In genomic region chr6:125421853-125422252, GRCh38 we compare ENCODE assay signal across 10 cellular contexts.
DNase-seq lines count a peak whose midpoint lies in the region; ATAC-seq and TF ChIP-seq lines count a peak whose summit lies in the region.
"Had no signal": no experiment of that assay in that cellular context is flagged by ENCODE, and none has a peak within 500 bp of the region (broad histone marks: within the 10 kb centered on the region; RNA-seq: fewer than 3 reads in every experiment).

No MANE protein-coding gene starts in this region.

- intact Hi-C loops in head of caudate nucleus (cut with DNase I): no loop called here

- H3K9ac ChIP-seq in trophoblast cell (ENCODE audit: low read length): no peak overlapping the region

- H3K79me1 ChIP-seq in trophoblast cell (ENCODE audit: low read length): peaks cover 5% of the 10 kb centered on the region

- H3K36me3 ChIP-seq in GM23338 (ENCODE audit: insufficient read depth) (no peaks in the 10 kb centered on the region), SJSA1 (no peaks in the 10 kb centered on the region), trophoblast cell (ENCODE audit: control insufficient read depth in 1 of 2, insufficient read depth in 2 of 2, low read length in 2 of 2) (no peaks in the 10 kb centered on the region)
- H3K36me3 ChIP-seq: neutrophil had no signal

- TF ChIP-seq CTCF in GM23338 (conservative IDR thresholded peaks at IDR 0.05; ENCODE audit: low read depth in 2 of 2) (no peak), GM20000 (IDR thresholded peaks at IDR 0.05; ENCODE audit: extremely low read depth, missing control alignments) (no peak)

- H3K27me3 ChIP-seq in GM23338 (ENCODE audit: insufficient read depth) (no peaks in the 10 kb centered on the region), SJSA1 (replicated peaks) (no peaks in the 10 kb centered on the region), trophoblast cell (ENCODE audit: insufficient read depth, low read length) (no peaks in the 10 kb centered on the region)
- H3K27me3 ChIP-seq: neutrophil had no signal

- H3K4me2 ChIP-seq in GM23338: peak overlapping the region; percentile 42
- H3K4me2 ChIP-seq in trophoblast cell (ENCODE audit: low read length): no peak overlapping the region

- no peak overlapping the region for H4K91ac ChIP-seq in trophoblast cell (ENCODE audit: low read depth, low read length)

- H2AK5ac ChIP-seq in trophoblast cell (ENCODE audit: low read length): no peak overlapping the region

- H3K4ac ChIP-seq in trophoblast cell (ENCODE audit: low read depth, low read length): no peak overlapping the region

- H2AFZ ChIP-seq in GM23338 (peak overlapping the region; percentile 49; the same call in 1 of the 2 replicates), trophoblast cell (ENCODE audit: insufficient read depth, low read length, poor library complexity) (peak overlapping the region; percentile 47)

- no peak overlapping the region for H2BK5ac ChIP-seq in trophoblast cell (ENCODE audit: low read depth, low read length, poor library complexity)

- H3K4me3 Mint-ChIP-seq in GM23338 (peak overlapping the region; percentile 37), T-helper 17 cell (no peak overlapping the region)

- H3K27ac Mint-ChIP-seq in GM23338: peak overlapping the region; percentile 82
- no peak overlapping the region for H3K27ac Mint-ChIP-seq in T-helper 17 cell

- peaks cover 8% of the 10 kb centered on the region for H3K27me3 Mint-ChIP-seq in GM23338 (ENCODE audit: insufficient read depth, low read depth, poor library complexity)
- no peaks in the 10 kb centered on the region for H3K27me3 Mint-ChIP-seq in T-helper 17 cell

- H3K79me2 ChIP-seq in GM23338 (replicated peaks; ENCODE audit: insufficient read depth) (no peaks in the 10 kb centered on the region), trophoblast cell (ENCODE audit: control insufficient read depth, insufficient read depth, low read length, poor library complexity) (no peaks in the 10 kb centered on the region)

- WGBS in trophoblast cell (ENCODE audit: extremely low coverage, insufficient coverage, insufficient read length): no CpG with 5 or more reads among the region's 9 CpGs

- no peak overlapping the region for H4K12ac ChIP-seq in trophoblast cell (ENCODE audit: low read depth, low read length)

- H3K18ac ChIP-seq in trophoblast cell (ENCODE audit: low read length): no peak overlapping the region

- H3K9me3 ChIP-seq in SJSA1 (replicated peaks) (no peaks in the 10 kb centered on the region), trophoblast cell (ENCODE audit: insufficient read depth, low read depth, low read length) (no peaks in the 10 kb centered on the region), T-helper 17 cell (ENCODE audit: control insufficient read depth, low read length, poor library complexity, severe bottlenecking) (no peaks in the 10 kb centered on the region)
- H3K9me3 ChIP-seq: neutrophil had no signal

- peak overlapping the region; percentile 15; the same call in 1 of the 2 replicates for H3K4me3 ChIP-seq in GM23338
- H3K4me3 ChIP-seq in SJSA1: no peak overlapping the region
- H3K4me3 ChIP-seq in trophoblast cell (ENCODE audit: low read depth, low read length): no peak overlapping the region
- H3K4me3 ChIP-seq: SK-N-MC had no signal

- H3F3A ChIP-seq in GM23338 (replicated peaks; ENCODE audit: low read depth): peaks cover 4% of the 10 kb centered on the region; the same call in 1 of the 2 replicates

- H2BK12ac ChIP-seq in trophoblast cell (ENCODE audit: low read length): no peak overlapping the region

- H2BK120ac ChIP-seq in trophoblast cell (ENCODE audit: insufficient read depth, low read length, poor library complexity): no peak overlapping the region

- H3K4me1 Mint-ChIP-seq in GM23338: peaks cover 25% of the 10 kb centered on the region
- no peaks in the 10 kb centered on the region for H3K4me1 Mint-ChIP-seq in T-helper 17 cell

- H3K23ac ChIP-seq in trophoblast cell (ENCODE audit: low read length): no peak overlapping the region

- DNase-seq in GM23338 (ENCODE audit: low spot score) (peak; percentile 81), SJSA1 (ENCODE audit: low read depth in 1 of 2, low spot score in 2 of 2) (peak; percentile 15 to 44), head of caudate nucleus (peak in 39 of 42 donors; percentile 4 to 81 (median 31)), trophoblast cell (peak in 1 of 2 donors; percentile 7), GM20000 (ENCODE audit: low spot score) (no peak), T-helper 17 cell (no peak), RPMI8226 (no peak)
- DNase-seq in activated CD4-positive, alpha-beta T cell treated with anti-CD3 and anti-CD28 coated beads for 48 hours: no peak

- H3K4me1 ChIP-seq in GM23338 (ENCODE audit: insufficient read depth) (peaks cover 25% of the 10 kb centered on the region), SJSA1 (replicated peaks) (no peaks in the 10 kb centered on the region), trophoblast cell (ENCODE audit: control insufficient read depth in 1 of 2, insufficient read depth in 2 of 2, low read length in 2 of 2) (peaks cover 0 to 6% of the 10 kb centered on the region in 2 experiments)

- ATAC-seq in GM23338 (peak; percentile 99), T-helper 17 cell (no peak)

- H3K9me3 Mint-ChIP-seq in GM23338: no peaks in the 10 kb centered on the region; the same call in 2 of the 3 replicates

- H3K36me3 Mint-ChIP-seq in GM23338 (ENCODE audit: low read depth) (0 out of 3 replicates have a peak, but pooled peaks cover 3% of the 10 kb centered on the region), T-helper 17 cell (ENCODE audit: low read depth) (no peaks in the 10 kb centered on the region)

- H4K20me1 ChIP-seq in GM23338 (replicated peaks; ENCODE audit: insufficient read depth): no peaks in the 10 kb centered on the region

- H3K27ac ChIP-seq in GM23338 (ENCODE audit: low read depth): peak overlapping the region; percentile 60
- no peak overlapping the region for H3K27ac ChIP-seq in SJSA1
- H3K27ac ChIP-seq in trophoblast cell (ENCODE audit: low read depth, low read length): peak overlapping the region; percentile 68
- H3K27ac ChIP-seq: neutrophil, SK-N-MC had no signal

- no peak overlapping the region for H4K8ac ChIP-seq in trophoblast cell (ENCODE audit: low read depth, low read length)

- H3K14ac ChIP-seq in trophoblast cell (ENCODE audit: low read length): no peak overlapping the region

- no peaks in the 10 kb centered on the region for H3K9me2 ChIP-seq in GM23338 (ENCODE audit: insufficient read depth)

TF ChIP-seq in GM23338, 12 proteins besides CTCF, POLR2A, EP300 and RAD21 (continues in another document):
- TF ChIP-seq STAT1 (IDR thresholded peaks at IDR 0.05; ENCODE audit: unreplicated experiment) (no peak), NANOG (IDR thresholded peaks at IDR 0.05; ENCODE audit: borderline replicate concordance) (no peak), ZNF114 (CRISPR knock-in tag; IDR thresholded peaks at IDR 0.05) (no peak; the same call in 1 of the 2 replicates), POLR2AphosphoS5 (IDR thresholded peaks at IDR 0.05; ENCODE audit: low read depth) (0 out of 2 replicates have a peak, but pooled peaks have one; percentile 29), CREB1 (CRISPR knock-in tag; IDR thresholded peaks at IDR 0.05; ENCODE audit: low read depth) (peak; percentile 60; the same call in 1 of the 2 replicates), ZNF331 (CRISPR knock-in tag; IDR thresholded peaks at IDR 0.05; ENCODE audit: low read depth) (no peak), REST (IDR thresholded peaks at IDR 0.05; ENCODE audit: unreplicated experiment) (no peak), ETS1 (IDR thresholded peaks at IDR 0.05) (no peak)

Comparison
In these comparisons a context has a peak if more than half of its experiments do, and no peak if none do; other contexts are left out.
1. DNase-seq: peak in GM23338 (single experiment), SJSA1 (2 of 2) and head of caudate nucleus (39 of 42); none in activated CD4-positive, alpha-beta T cell treated with anti-CD3 and anti-CD28 coated beads for 48 hours (single experiment), GM20000 (single experiment), T-helper 17 cell (0 of 3) and RPMI8226 (single experiment).